Comparison of ENCODE assay signal across 8 cellular contexts in genomic region chr13:96822900-96823299, GRCh38.
DNase-seq lines count a peak whose midpoint lies in the region; ATAC-seq and TF ChIP-seq lines count a peak whose summit lies in the region.

No MANE protein-coding gene starts in this region.

- H3K4me1 ChIP-seq in OCI-LY1 (ENCODE audit: insufficient read depth, low read length, severe bottlenecking), result no peaks in the 10 kb centered on the region

- peak; percentile 34; the same call in 1 of the 2 replicates for TF ChIP-seq CTCF in OCI-LY1 (IDR thresholded peaks at IDR 0.05; ENCODE audit: low read length)

- no peaks in the 10 kb centered on the region for H3K36me3 ChIP-seq in OCI-LY1 (ENCODE audit: insufficient read depth, low read length)

- ATAC-seq in GM21360 (IDR thresholded peaks at IDR 0.05; ENCODE audit: unreplicated experiment) (peak; percentile 88), GM21515 (IDR thresholded peaks at IDR 0.05; ENCODE audit: unreplicated experiment) (no peak)

- no peak overlapping the region for H3K4me2 ChIP-seq in OCI-LY1 (ENCODE audit: low read length)

- no peak overlapping the region for H3K4me3 ChIP-seq in OCI-LY1 (ENCODE audit: low read depth, low read length, poor library complexity, severe bottlenecking)

- no peaks in the 10 kb centered on the region for H3K9me2 ChIP-seq in OCI-LY1 (ENCODE audit: low read depth, low read length)

- no peaks in the 10 kb centered on the region for H3K27me3 ChIP-seq in OCI-LY1 (ENCODE audit: insufficient read depth, low read length)

- no peaks in the 10 kb centered on the region for H3K9me3 ChIP-seq in OCI-LY1 (ENCODE audit: low read length)

- no peaks in the 10 kb centered on the region for H3K79me2 ChIP-seq in OCI-LY1 (ENCODE audit: insufficient read depth, low read length)

- no peaks in the 10 kb centered on the region for H4K20me1 ChIP-seq in OCI-LY1 (ENCODE audit: insufficient read depth, low read length)

- H2AFZ ChIP-seq in OCI-LY1 (ENCODE audit: low read length), result no peak overlapping the region

- no peak overlapping the region for H3K27ac ChIP-seq in OCI-LY1 (ENCODE audit: low read depth, low read length, poor library complexity, severe bottlenecking)

- H3K9ac ChIP-seq in OCI-LY1 (ENCODE audit: low read length), result no peak overlapping the region

- DNase-seq in AG08396 (ENCODE audit: low spot score), result peak; percentile 5
- peak; percentile 29 for DNase-seq in globus pallidus (ENCODE audit: low spot score)
- no peak for DNase-seq in stimulated activated naive CD4-positive, alpha-beta T cell treated with Interleukin-2 at 50 U/mL for 16 hours (lab: John Stamatoyannopoulos, UW)
- no peak for DNase-seq in NCI-H2029 (lab: John Stamatoyannopoulos, UW)
- DNase-seq in GF-D8 (lab: John Stamatoyannopoulos, UW), result no peak

- H3F3A ChIP-seq in OCI-LY1 (ENCODE audit: insufficient read depth, low read length), result no peaks in the 10 kb centered on the region

Comparison
In these comparisons a context has a peak if more than half of its experiments do, and no peak if none do; other contexts are left out.
1. DNase-seq: peak in AG08396 (single experiment) and globus pallidus (single experiment); none in stimulated activated naive CD4-positive, alpha-beta T cell treated with Interleukin-2 at 50 U/mL for 16 hours (single experiment), NCI-H2029 (single experiment) and GF-D8 (single experiment).